28 cellular contexts compared by ENCODE assay signal in the genomic region with DNA sequence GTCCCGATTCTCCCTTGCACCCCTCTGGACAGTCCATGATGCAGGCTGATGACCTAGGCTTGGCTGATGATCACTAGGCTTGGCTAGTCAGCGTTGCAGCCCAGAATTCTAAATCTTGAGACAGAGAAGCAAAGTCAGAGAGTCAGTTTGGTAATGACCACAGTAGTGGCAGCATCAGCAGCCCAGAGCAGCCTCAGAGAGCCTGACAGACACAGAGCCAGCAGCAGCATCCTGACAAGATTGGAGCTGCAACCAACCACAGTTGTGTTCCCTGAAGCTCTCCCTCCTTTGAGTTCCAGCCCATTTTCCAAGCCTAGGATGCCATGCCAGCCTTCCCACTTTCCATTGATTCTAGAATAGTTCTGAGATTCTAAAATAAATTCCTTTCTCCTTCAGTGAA. TPM values are rescaled to one million over a fixed set of nuclear protein-coding genes. Genes with fewer than 3 reads are reported as not detected.
"Had no signal": no experiment of that assay in that cellular context is flagged by ENCODE, and none has a peak within 500 bp of the region (broad histone marks: within the 10 kb centered on the region; RNA-seq: fewer than 3 reads in every experiment).

No MANE protein-coding gene starts in this region.

- H3K4me3 Mint-ChIP-seq: IgD-negative memory B cell had no signal

- H3K4me1 Mint-ChIP-seq: IgD-negative memory B cell had no signal

- H3K27ac ChIP-seq: KMS-11, RWPE1 had no signal

- H3K4me2 ChIP-seq: KMS-11, SK-N-SH had no signal

- FAIRE-seq: HepG2, K562 had no signal

- H3K27ac Mint-ChIP-seq: IgD-negative memory B cell had no signal

- ATAC-seq: HepG2, K562, Panc1, PC-3 had no signal

- H3K9me3 ChIP-seq: SK-N-SH had no signal

- H3K4me3 ChIP-seq: K562 had no signal

- H3K9me3 Mint-ChIP-seq: IgD-negative memory B cell had no signal

- H3K9ac ChIP-seq: KMS-11, SK-N-SH had no signal

- H3K9me2 ChIP-seq: SK-N-SH had no signal

- H3K36me3 Mint-ChIP-seq: IgD-negative memory B cell had no signal

- DNase-seq: Kasumi-1; MM.1S; NCI-H1092 treated with DMSO at 0.1 percent for 48 hours; NCI-H1436; NCI-H187; NCI-H2029; NCI-H2081 treated with DMSO at 0.1 percent for 48 hours; NCI-H2171; NCI-H226; NCI-H446; NCI-H510A; NCI-H524 treated with DMSO at 0.1 percent for 48 hours; NCI-H69; NCI-H774; NK-92 treated with Interleukin-12 subunit alpha and Interleukin-12 subunit beta, amount 100 ng/mL, for 24 hours; PC-3; SHP77; SK-N-SH had no signal

RNA-seq across cellular contexts. Expression of a gene that starts 16.8 kb away (rescaled TPM):
- total RNA-seq: HepG2, HT1080, K562, M059J, OCI-LY7, PC-3, SK-MEL-5 had no signal
- polyA plus RNA-seq: HepG2, IgD-negative memory B cell, K562, SK-N-SH had no signal

RNA-seq across cellular contexts. Expression of a gene that starts 39.1 kb away (rescaled TPM):
- total RNA-seq: HT1080, K562, M059J, OCI-LY7, PC-3 had no signal
- polyA plus RNA-seq: HepG2, K562, SK-N-SH had no signal

RNA-seq across cellular contexts. Expression of a gene that starts 52.8 kb away (rescaled TPM):
- total RNA-seq: HepG2, HT1080, K562, M059J, OCI-LY7, PC-3 had no signal
- polyA plus RNA-seq: HepG2, IgD-negative memory B cell, K562, SK-N-SH had no signal
